In genomic region chr17:78875331-78875730, GRCh38 we compare ENCODE assay signal across 12 cellular contexts. TPM values are rescaled to one million over a fixed set of nuclear protein-coding genes. Genes with fewer than 3 reads are reported as not detected.
DNase-seq lines count a peak whose midpoint lies in the region; ATAC-seq and TF ChIP-seq lines count a peak whose summit lies in the region.
"Had no signal": no experiment of that assay in that cellular context is flagged by ENCODE, and none has a peak within 500 bp of the region (broad histone marks: within the 10 kb centered on the region; RNA-seq: fewer than 3 reads in every experiment).

No MANE protein-coding gene starts in this region.

- peaks cover 0 to 65% of the 10 kb centered on the region in 2 donors for H3K4me1 ChIP-seq in right atrium auricular region
- H3K4me1 ChIP-seq in endodermal cell (ENCODE audit: control insufficient read depth, insufficient read depth, low read length): no peaks in the 10 kb centered on the region
- H3K4me1 ChIP-seq in rectal smooth muscle tissue (ENCODE audit: control insufficient read depth, insufficient read depth, low read length): peaks cover 20% of the 10 kb centered on the region
- H3K4me1 ChIP-seq in prostate gland (replicated peaks): peaks cover 3% of the 10 kb centered on the region

- TF ChIP-seq CTCF in right atrium auricular region (IDR thresholded peaks at IDR 0.05) (no peak), endodermal cell (conservative IDR thresholded peaks at IDR 0.05) (no peak), prostate gland (IDR thresholded peaks at IDR 0.05) (no peak)

- no peak overlapping the region for H3K4me3 Mint-ChIP-seq in endodermal cell
- H3K4me3 Mint-ChIP-seq in natural killer cell treated with Interleukin-12 subunit alpha and Interleukin-12 subunit beta and Interleukin-15 and Interleukin-18, amount 100 ng/mL, for 72 hours: no peak overlapping the region
- H3K4me3 Mint-ChIP-seq: activated CD4-positive, alpha-beta memory T cell treated with anti-CD3 and anti-CD28 coated beads, Interleukin-2, amount 10 ng/mL, durations not matched to agents 7 days and 5 days; mesothelial cell of epicardium had no signal

- 91% methylated on average over 2 of the region's 2 CpGs; no CpG with 5 or more reads in 1 of the 2 experiments for WGBS in endodermal cell (ENCODE audit: insufficient coverage in 1 of 2, insufficient read length in 1 of 2), 2 experiments
- WGBS in prostate gland: 84% methylated on average over 2 of the region's 2 CpGs

- no peaks in the 10 kb centered on the region for H3K27me3 Mint-ChIP-seq in endodermal cell (ENCODE audit: insufficient read depth)
- H3K27me3 Mint-ChIP-seq in natural killer cell treated with Interleukin-12 subunit alpha and Interleukin-12 subunit beta and Interleukin-15 and Interleukin-18, amount 100 ng/mL, for 72 hours: peaks cover 15 to 19% of the 10 kb centered on the region in 2 donors

- no peaks in the 10 kb centered on the region for H3K9me3 Mint-ChIP-seq in endodermal cell
- no peaks in the 10 kb centered on the region for H3K9me3 Mint-ChIP-seq in natural killer cell treated with Interleukin-12 subunit alpha and Interleukin-12 subunit beta and Interleukin-15 and Interleukin-18, amount 100 ng/mL, for 72 hours
- H3K9me3 Mint-ChIP-seq: activated CD4-positive, alpha-beta memory T cell treated with anti-CD3 and anti-CD28 coated beads, Interleukin-2, amount 10 ng/mL, durations not matched to agents 7 days and 5 days had no signal

- ATAC-seq in natural killer cell treated with Interleukin-12 subunit alpha and Interleukin-12 subunit beta and Interleukin-15 and Interleukin-18, amount 100 ng/mL, for 72 hours: no peak

- intact Hi-C loops in cardiac septum (cut with DNase I): no loop called here
- intact Hi-C loops in prostate gland (cut with DNase I): no loop called here

- H3K9ac ChIP-seq in endodermal cell (ENCODE audit: extremely low read depth, low read length, poor library complexity, severe bottlenecking) (no peak overlapping the region), rectal smooth muscle tissue (ENCODE audit: low read length) (no peak overlapping the region)

- H3K27me3 ChIP-seq in right atrium auricular region (no peaks in the 10 kb centered on the region), endodermal cell (ENCODE audit: control insufficient read depth, insufficient read depth, low read length, poor library complexity, severe bottlenecking) (no peaks in the 10 kb centered on the region), rectal smooth muscle tissue (ENCODE audit: control insufficient read depth, insufficient read depth, low read length) (no peaks in the 10 kb centered on the region), MG63 (no peaks in the 10 kb centered on the region), prostate gland (replicated peaks; ENCODE audit: insufficient read depth) (no peaks in the 10 kb centered on the region)

- H3K36me3 ChIP-seq in right atrium auricular region: peaks cover 20% of the 10 kb centered on the region
- H3K36me3 ChIP-seq in endodermal cell (ENCODE audit: control insufficient read depth, insufficient read depth, low read length): peaks cover 14% of the 10 kb centered on the region
- H3K36me3 ChIP-seq in rectal smooth muscle tissue (ENCODE audit: control insufficient read depth, insufficient read depth, low read length): peaks cover 4% of the 10 kb centered on the region
- peaks cover 64% of the 10 kb centered on the region for H3K36me3 ChIP-seq in MG63
- H3K36me3 ChIP-seq in prostate gland: no peaks in the 10 kb centered on the region

- no peak for TF ChIP-seq POLR2A in prostate gland (IDR thresholded peaks at IDR 0.05)

- DNase-seq in right atrium auricular region (ENCODE audit: low spot score) (no peak), cardiac septum (ENCODE audit: low spot score) (no peak), endodermal cell (no peak), NOMO-1 (lab: John Stamatoyannopoulos, UW; ENCODE audit: unreplicated experiment in 2 of 2) (no peak), MG63 (no peak), prostate gland (ENCODE audit: low spot score) (no peak)
- no peak for DNase-seq in natural killer cell treated with Interleukin-12 subunit alpha and Interleukin-12 subunit beta and Interleukin-15 and Interleukin-18, amount 100 ng/mL, for 72 hours (ENCODE audit: low spot score)
- DNase-seq: activated CD4-positive, alpha-beta memory T cell treated with anti-CD3 and anti-CD28 coated beads, Interleukin-2, amount 10 ng/mL, durations not matched to agents 7 days and 5 days; activated effector memory CD4-positive, alpha-beta T cell treated with Interleukin-2 at 50 U/mL for 16 hours; DMS79 treated with DMSO at 0.1 percent for 48 hours had no signal

- H3K4me3 ChIP-seq in right atrium auricular region: no peak overlapping the region
- no peak overlapping the region for H3K4me3 ChIP-seq in endodermal cell (ENCODE audit: low read length)
- H3K4me3 ChIP-seq in rectal smooth muscle tissue (ENCODE audit: low read length): no peak overlapping the region
- no peak overlapping the region for H3K4me3 ChIP-seq in MG63
- H3K4me3 ChIP-seq in prostate gland: no peak overlapping the region

- peaks cover 7% of the 10 kb centered on the region for H3K4me1 Mint-ChIP-seq in endodermal cell
- peaks cover 0 to 9% of the 10 kb centered on the region in 2 donors for H3K4me1 Mint-ChIP-seq in natural killer cell treated with Interleukin-12 subunit alpha and Interleukin-12 subunit beta and Interleukin-15 and Interleukin-18, amount 100 ng/mL, for 72 hours (ENCODE audit: low read depth in 2 of 2)

- no peaks in the 10 kb centered on the region for H3K9me3 ChIP-seq in right atrium auricular region
- no peaks in the 10 kb centered on the region for H3K9me3 ChIP-seq in endodermal cell (ENCODE audit: control insufficient read depth, low read length)
- H3K9me3 ChIP-seq in MG63: no peaks in the 10 kb centered on the region
- no peaks in the 10 kb centered on the region for H3K9me3 ChIP-seq in prostate gland

- H3K36me3 Mint-ChIP-seq in endodermal cell (ENCODE audit: low read depth): peaks cover 25% of the 10 kb centered on the region
- H3K36me3 Mint-ChIP-seq in natural killer cell treated with Interleukin-12 subunit alpha and Interleukin-12 subunit beta and Interleukin-15 and Interleukin-18, amount 100 ng/mL, for 72 hours: no peaks in the 10 kb centered on the region

- H3K27ac ChIP-seq in right atrium auricular region (peak overlapping the region; percentile 8 to 61), endodermal cell (ENCODE audit: low read depth, low read length) (peak overlapping the region; percentile 38), rectal smooth muscle tissue (ENCODE audit: low read depth, low read length) (peak overlapping the region; percentile 38), prostate gland (no peak overlapping the region)

- peak overlapping the region; percentile 48 for H3K27ac Mint-ChIP-seq in endodermal cell
- no peak overlapping the region for H3K27ac Mint-ChIP-seq in natural killer cell treated with Interleukin-12 subunit alpha and Interleukin-12 subunit beta and Interleukin-15 and Interleukin-18, amount 100 ng/mL, for 72 hours
- H3K27ac Mint-ChIP-seq: activated CD4-positive, alpha-beta memory T cell treated with anti-CD3 and anti-CD28 coated beads, Interleukin-2, amount 10 ng/mL, durations not matched to agents 7 days and 5 days had no signal

RNA-seq across cellular contexts. Expression of gene CEP295NL, which starts 27.7 kb away (rescaled TPM):
- 1 to 10 TPM in 1 of 2 donors, under 1 TPM in 1; 0.83 to 1.1 TPM for total RNA-seq in right atrium auricular region
- 1.6 TPM for total RNA-seq in cardiac septum
- total RNA-seq in endodermal cell: 1 to 10 TPM in 1 of 2 donors, under 1 TPM in 1; 0.97 to 2.2 TPM
- polyA plus RNA-seq in endodermal cell (2013, experiment 1 of 2): 0.43 TPM
- polyA plus RNA-seq in endodermal cell (2013, experiment 2 of 2): 0.37 TPM
- total RNA-seq in MG63 (2014; rRNA removed; shearing (Covaris generic); ENCODE audit: low replicate concordance): 0.67 TPM in 1 of 2 replicates, not detected in the other
- total RNA-seq in natural killer cell treated with Interleukin-12 subunit alpha and Interleukin-12 subunit beta and Interleukin-15 and Interleukin-18, amount 100 ng/mL, for 72 hours: not detected
- total RNA-seq in prostate gland: 1 to 10 TPM; 2.2 to 8.2 TPM
- total RNA-seq: activated CD4-positive, alpha-beta memory T cell treated with anti-CD3 and anti-CD28 coated beads, Interleukin-2, amount 10 ng/mL, durations not matched to agents 7 days and 5 days had no signal

RNA-seq across cellular contexts. Expression of gene USP36, which starts 34.7 kb away (rescaled TPM):
- 10 to 100 TPM; 15.4 to 18.1 TPM for total RNA-seq in right atrium auricular region
- 19.5 TPM for total RNA-seq in cardiac septum
- 10 to 100 TPM; 57.1 to 62.5 TPM for total RNA-seq in endodermal cell
- polyA plus RNA-seq in endodermal cell (2013, experiment 1 of 2): 22.4 TPM
- 26.5 TPM for polyA plus RNA-seq in endodermal cell (2013, experiment 2 of 2)
- 16.3 and 33.4 TPM in 2 replicates for total RNA-seq in MG63 (2014; rRNA removed; shearing (Covaris generic); ENCODE audit: low replicate concordance)
- total RNA-seq in natural killer cell treated with Interleukin-12 subunit alpha and Interleukin-12 subunit beta and Interleukin-15 and Interleukin-18, amount 100 ng/mL, for 72 hours: 100 to 1,000 TPM in 1 of 2 donors, 10 to 100 TPM in 1; 75.2 to 154 TPM
- 10 to 100 TPM; 31.2 to 66.6 TPM for total RNA-seq in prostate gland

RNA-seq across cellular contexts. Expression of gene TIMP2, which starts 49.9 kb away (rescaled TPM):
- total RNA-seq in right atrium auricular region (100 to 1,000 TPM in 1 of 2 donors, 10 to 100 TPM in 1; 99.1 to 158 TPM), cardiac septum (95.5 TPM), endodermal cell (10 to 100 TPM; 36.9 to 42.7 TPM), prostate gland (100 to 1,000 TPM in 1 of 2 donors, 10 to 100 TPM in 1; 54.5 to 500 TPM)
- polyA plus RNA-seq in endodermal cell (2013, experiment 1 of 2): 61.1 TPM
- 60.7 TPM for polyA plus RNA-seq in endodermal cell (2013, experiment 2 of 2)
- 127 and 145 TPM in 2 replicates for total RNA-seq in MG63 (2014; rRNA removed; shearing (Covaris generic); ENCODE audit: low replicate concordance)
- total RNA-seq in natural killer cell treated with Interleukin-12 subunit alpha and Interleukin-12 subunit beta and Interleukin-15 and Interleukin-18, amount 100 ng/mL, for 72 hours: under 1 TPM in 1 of 2 donors, not detected in 1; 0.43 TPM

Comparison
In these comparisons a context has a peak if more than half of its experiments do, and no peak if none do; other contexts are left out.
1. H3K27ac ChIP-seq: peak in right atrium auricular region (2 of 2), endodermal cell (single experiment) and rectal smooth muscle tissue (single experiment); none in prostate gland (0 of 2).
2. RNA of gene TIMP2, which starts 49.9 kb away (total RNA-seq): 54.5 to 500 TPM in prostate gland, 99.1 to 158 TPM in right atrium auricular region, 127 to 145 TPM in MG63, 95.5 TPM in cardiac septum (single experiment) and 36.9 to 42.7 TPM in endodermal cell; 0.43 TPM in natural killer cell treated with Interleukin-12 subunit alpha and Interleukin-12 subunit beta and Interleukin-15 and Interleukin-18, amount 100 ng/mL, for 72 hours; every median in the first group is over 10 times any median in the second.